In the genomic region with DNA sequence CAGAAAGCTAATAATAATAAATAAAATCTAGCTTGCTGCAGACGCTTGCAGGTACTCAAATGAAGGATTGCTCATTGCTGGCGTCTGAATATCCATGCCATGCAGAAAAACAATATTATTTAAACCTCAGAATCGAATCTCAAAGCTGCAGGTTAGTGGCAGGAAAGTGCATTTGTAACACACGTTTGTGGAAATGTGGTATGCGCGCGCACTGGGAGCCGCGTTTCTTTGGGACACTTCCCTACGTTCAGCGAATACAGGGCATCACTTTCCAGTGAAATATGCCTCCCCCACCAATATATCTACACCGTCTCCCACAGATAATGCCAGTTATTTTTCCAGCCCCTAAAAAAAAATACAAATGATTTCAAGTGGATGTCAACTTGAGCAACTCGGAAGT, we compare ENCODE assay signal across 2 cellular contexts.
TF ChIP-seq lines count a peak whose summit lies in the region.

No MANE protein-coding gene starts in this region.

TF ChIP-seq in HepG2, 621 proteins besides CTCF, POLR2A, EP300 and RAD21:
- TF ChIP-seq NFIC (IDR thresholded peaks at IDR 0.05; ENCODE audit: low read length), result 0 out of 2 replicates have a peak, but pooled peaks have one; percentile 14
- TF ChIP-seq, protein P1, sequence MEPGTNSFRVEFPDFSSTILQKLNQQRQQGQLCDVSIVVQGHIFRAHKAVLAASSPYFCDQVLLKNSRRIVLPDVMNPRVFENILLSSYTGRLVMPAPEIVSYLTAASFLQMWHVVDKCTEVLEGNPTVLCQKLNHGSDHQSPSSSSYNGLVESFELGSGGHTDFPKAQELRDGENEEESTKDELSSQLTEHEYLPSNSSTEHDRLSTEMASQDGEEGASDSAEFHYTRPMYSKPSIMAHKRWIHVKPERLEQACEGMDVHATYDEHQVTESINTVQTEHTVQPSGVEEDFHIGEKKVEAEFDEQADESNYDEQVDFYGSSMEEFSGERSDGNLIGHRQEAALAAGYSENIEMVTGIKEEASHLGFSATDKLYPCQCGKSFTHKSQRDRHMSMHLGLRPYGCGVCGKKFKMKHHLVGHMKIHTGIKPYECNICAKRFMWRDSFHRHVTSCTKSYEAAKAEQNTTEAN (CRISPR knock-in tag; conservative IDR thresholded peaks at IDR 0.05), result no peak

TF ChIP-seq in neural cell, 6 proteins besides CTCF, POLR2A, EP300 and RAD21:
- TF ChIP-seq EZH2 (IDR thresholded peaks at IDR 0.05; ENCODE audit: borderline replicate concordance, insufficient read depth, low read length, poor library complexity, severe bottlenecking) (no peak), MXI1 (conservative IDR thresholded peaks at IDR 0.05; ENCODE audit: poor library complexity, severe bottlenecking) (no peak), POLR2AphosphoS5 (IDR thresholded peaks at IDR 0.05) (peak; percentile 5), SMC3 (conservative IDR thresholded peaks at IDR 0.05; ENCODE audit: poor library complexity) (no peak), TAF1 (IDR thresholded peaks at IDR 0.05; ENCODE audit: low read depth) (no peak)
- TF ChIP-seq, protein P2, sequence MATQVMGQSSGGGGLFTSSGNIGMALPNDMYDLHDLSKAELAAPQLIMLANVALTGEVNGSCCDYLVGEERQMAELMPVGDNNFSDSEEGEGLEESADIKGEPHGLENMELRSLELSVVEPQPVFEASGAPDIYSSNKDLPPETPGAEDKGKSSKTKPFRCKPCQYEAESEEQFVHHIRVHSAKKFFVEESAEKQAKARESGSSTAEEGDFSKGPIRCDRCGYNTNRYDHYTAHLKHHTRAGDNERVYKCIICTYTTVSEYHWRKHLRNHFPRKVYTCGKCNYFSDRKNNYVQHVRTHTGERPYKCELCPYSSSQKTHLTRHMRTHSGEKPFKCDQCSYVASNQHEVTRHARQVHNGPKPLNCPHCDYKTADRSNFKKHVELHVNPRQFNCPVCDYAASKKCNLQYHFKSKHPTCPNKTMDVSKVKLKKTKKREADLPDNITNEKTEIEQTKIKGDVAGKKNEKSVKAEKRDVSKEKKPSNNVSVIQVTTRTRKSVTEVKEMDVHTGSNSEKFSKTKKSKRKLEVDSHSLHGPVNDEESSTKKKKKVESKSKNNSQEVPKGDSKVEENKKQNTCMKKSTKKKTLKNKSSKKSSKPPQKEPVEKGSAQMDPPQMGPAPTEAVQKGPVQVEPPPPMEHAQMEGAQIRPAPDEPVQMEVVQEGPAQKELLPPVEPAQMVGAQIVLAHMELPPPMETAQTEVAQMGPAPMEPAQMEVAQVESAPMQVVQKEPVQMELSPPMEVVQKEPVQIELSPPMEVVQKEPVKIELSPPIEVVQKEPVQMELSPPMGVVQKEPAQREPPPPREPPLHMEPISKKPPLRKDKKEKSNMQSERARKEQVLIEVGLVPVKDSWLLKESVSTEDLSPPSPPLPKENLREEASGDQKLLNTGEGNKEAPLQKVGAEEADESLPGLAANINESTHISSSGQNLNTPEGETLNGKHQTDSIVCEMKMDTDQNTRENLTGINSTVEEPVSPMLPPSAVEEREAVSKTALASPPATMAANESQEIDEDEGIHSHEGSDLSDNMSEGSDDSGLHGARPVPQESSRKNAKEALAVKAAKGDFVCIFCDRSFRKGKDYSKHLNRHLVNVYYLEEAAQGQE (IDR thresholded peaks at IDR 0.05; ENCODE audit: borderline replicate concordance), result no peak
TF ChIP-seq in neural cell: peak in this region for 1.
